In the genomic region with DNA sequence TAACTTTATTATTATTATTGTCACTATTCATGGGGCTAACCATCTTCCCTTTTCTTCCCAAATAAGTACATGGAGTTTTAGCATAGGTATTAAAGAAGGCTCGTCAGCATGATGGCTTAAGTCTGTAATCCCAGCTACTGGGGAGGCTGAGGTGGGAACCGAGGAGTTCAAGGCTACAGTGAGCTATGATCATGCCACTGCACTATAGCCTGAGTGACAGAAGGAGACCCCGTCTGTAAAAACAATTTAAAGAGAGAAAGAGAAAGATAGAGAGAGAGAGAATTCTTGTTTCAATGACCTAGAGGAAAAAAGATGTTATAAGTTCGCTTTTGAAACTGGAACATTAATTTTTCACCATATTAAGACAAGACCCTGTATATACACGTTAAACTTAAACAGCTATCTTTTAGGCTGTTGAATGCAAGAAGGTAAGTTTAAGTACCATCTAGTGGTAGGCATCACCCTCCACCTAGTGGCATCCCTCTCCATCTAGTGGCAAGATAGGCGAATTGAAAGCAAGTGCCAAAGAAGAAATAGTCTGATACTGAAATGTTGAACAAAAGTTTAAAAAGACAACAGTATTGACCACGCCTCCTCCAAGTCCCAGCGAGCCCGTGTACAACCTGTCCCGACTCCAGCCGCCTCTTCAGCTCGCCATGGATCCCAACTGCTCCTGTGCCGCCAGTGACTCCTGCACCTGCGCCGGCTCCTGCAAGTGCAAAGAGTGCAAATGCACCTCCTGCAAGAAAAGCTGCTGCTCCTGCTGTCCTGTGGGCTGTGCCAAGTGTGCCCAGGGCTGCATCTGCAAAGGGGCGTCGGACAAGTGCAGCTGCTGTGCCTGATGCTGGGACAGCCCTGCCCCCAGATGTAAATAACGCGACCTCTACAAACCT, we compare ENCODE assay signal across 8 cellular contexts. TPM values are rescaled to one million over a fixed set of nuclear protein-coding genes. Genes with fewer than 3 reads are reported as not detected.
A peak's percentile ranks its signal among the peaks of the same experiment; 100 is the strongest.
DNase-seq lines count a peak whose midpoint lies in the region; ATAC-seq, FAIRE-seq and TF ChIP-seq lines count a peak whose summit lies in the region.

No MANE protein-coding gene starts in this region.

- H3K27me3 Mint-ChIP-seq in WTC11 (ENCODE audit: low read depth) = peaks cover 7% of the 10 kb centered on the region

- H3K4me1 ChIP-seq in kidney (ENCODE audit: control insufficient read depth in 1 of 2, insufficient read depth in 1 of 2, low read depth in 1 of 2, low read length in 2 of 2) = peaks cover 0 to 2% of the 10 kb centered on the region in 2 donors

- no peaks in the 10 kb centered on the region for H3K36me3 ChIP-seq in kidney (ENCODE audit: control insufficient read depth in 1 of 2, insufficient read depth in 2 of 2, low read length in 2 of 2)

- ATAC-seq in GM18502 (IDR thresholded peaks at IDR 0.05; ENCODE audit: poor library complexity, unreplicated experiment) (peak; percentile 85), HG02884 (IDR thresholded peaks at IDR 0.05; ENCODE audit: unreplicated experiment) (peak; percentile 61), WTC11 (peak; percentile 69)

- H3K9me3 Mint-ChIP-seq in WTC11 = no peaks in the 10 kb centered on the region

- TF ChIP-seq CTCF in AG09309 (IDR thresholded peaks at IDR 0.05; ENCODE audit: control insufficient read depth, insufficient read depth, low read depth, low read length, missing control alignments) = peak; percentile 96
- peak; percentile 34; the same call in 1 of the 2 replicates for TF ChIP-seq CTCF in WTC11 (IDR thresholded peaks at IDR 0.05)
- TF ChIP-seq CTCF in kidney (IDR thresholded peaks at IDR 0.05; ENCODE audit: borderline replicate concordance, extremely low read depth, insufficient read depth) = peak; percentile 90

- intact Hi-C loops in kidney (cut with DNase I) = loop anchor here (5.0 kb wide), 1 partner anchor 104 kb away; no protein-coding TSS in a partner anchor

- H3K9ac ChIP-seq in kidney (ENCODE audit: low read length in 2 of 2) = no peak overlapping the region

- H3K4me1 Mint-ChIP-seq in WTC11 = peaks cover 74% of the 10 kb centered on the region

- peak overlapping the region; percentile 63 for H3K27ac Mint-ChIP-seq in WTC11

- POLR2A ChIA-PET in WTC11 (lab: Charles Lee) = interaction anchor here (0.5 to 0.6 kb wide), 2 partner anchors 59 to 569 kb away, joined by 3 to 5 read pairs; no protein-coding TSS in a partner anchor

- peak overlapping the region; percentile 71 for H3K4me3 Mint-ChIP-seq in WTC11

- H3K36me3 Mint-ChIP-seq in WTC11 = no peaks in the 10 kb centered on the region

- peak; percentile 88 for FAIRE-seq in kidney (lab: Jason Lieb, UNC)

- H3K27ac ChIP-seq in kidney (ENCODE audit: low read depth in 2 of 2, low read length in 2 of 2) = no peak overlapping the region

- no peaks in the 10 kb centered on the region for H3K9me3 ChIP-seq in kidney (ENCODE audit: control insufficient read depth in 1 of 2, low read length in 2 of 2)

- CTCF ChIA-PET in WTC11 (lab: Charles Lee) = interaction anchor here (0.7 to 2.6 kb wide), 24 partner anchors 8 to 682 kb away, joined by 3 to 28 read pairs (median 5); no protein-coding TSS in a partner anchor

- H3K4me3 ChIP-seq in AG09309 (ENCODE audit: control insufficient read depth, low read depth, low read length) (peak overlapping the region; percentile 13; the same call in 1 of the 2 replicates), kidney (ENCODE audit: low read length in 2 of 2) (peak overlapping the region; percentile 45 to 49)

- DNase-seq in AG09309 (ENCODE audit: low read depth) (peak; percentile 51), NCI-H146 treated with DMSO at 0.1 percent for 48 hours (lab: John Stamatoyannopoulos, UW; ENCODE audit: unreplicated experiment) (peak; percentile 44), WTC11 (ENCODE audit: low spot score) (peak; percentile 39), cerebellum (ENCODE audit: low spot score) (peak; percentile 51), kidney (peak; percentile 77)
- peak in 2 of 3 experiments; percentile 1 to 17 for DNase-seq in stimulated activated CD4-positive, alpha-beta T cell treated with anti-CD3 and anti-CD28 coated beads, TNF-alpha, amount 100 ng/mL, for 4 hours (ENCODE audit: low read depth in 3 of 3)

TF ChIP-seq in WTC11, 78 proteins besides CTCF, POLR2A, EP300 and RAD21 (continues in another document):
- TF ChIP-seq, protein P1, sequence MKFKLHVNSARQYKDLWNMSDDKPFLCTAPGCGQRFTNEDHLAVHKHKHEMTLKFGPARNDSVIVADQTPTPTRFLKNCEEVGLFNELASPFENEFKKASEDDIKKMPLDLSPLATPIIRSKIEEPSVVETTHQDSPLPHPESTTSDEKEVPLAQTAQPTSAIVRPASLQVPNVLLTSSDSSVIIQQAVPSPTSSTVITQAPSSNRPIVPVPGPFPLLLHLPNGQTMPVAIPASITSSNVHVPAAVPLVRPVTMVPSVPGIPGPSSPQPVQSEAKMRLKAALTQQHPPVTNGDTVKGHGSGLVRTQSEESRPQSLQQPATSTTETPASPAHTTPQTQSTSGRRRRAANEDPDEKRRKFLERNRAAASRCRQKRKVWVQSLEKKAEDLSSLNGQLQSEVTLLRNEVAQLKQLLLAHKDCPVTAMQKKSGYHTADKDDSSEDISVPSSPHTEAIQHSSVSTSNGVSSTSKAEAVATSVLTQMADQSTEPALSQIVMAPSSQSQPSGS (CRISPR knock-in tag; IDR thresholded peaks at IDR 0.05; ENCODE audit: borderline replicate concordance, low read depth) = no peak
- TF ChIP-seq NR3C1 (CRISPR knock-in tag; conservative IDR thresholded peaks at IDR 0.05; ENCODE audit: low read depth) (no peak), ELF4 (CRISPR knock-in tag; IDR thresholded peaks at IDR 0.05; ENCODE audit: low read depth) (no peak), NR1H2 (CRISPR knock-in tag; IDR thresholded peaks at IDR 0.05) (no peak), PRRX2 (CRISPR knock-in tag; IDR thresholded peaks at IDR 0.05) (no peak), ZNF423 (CRISPR knock-in tag; IDR thresholded peaks at IDR 0.05) (no peak), ZNF532 (CRISPR knock-in tag; IDR thresholded peaks at IDR 0.05; ENCODE audit: borderline replicate concordance) (no peak), ZNF425 (CRISPR knock-in tag; conservative IDR thresholded peaks at IDR 0.05) (no peak)
- TF ChIP-seq, protein P2, sequence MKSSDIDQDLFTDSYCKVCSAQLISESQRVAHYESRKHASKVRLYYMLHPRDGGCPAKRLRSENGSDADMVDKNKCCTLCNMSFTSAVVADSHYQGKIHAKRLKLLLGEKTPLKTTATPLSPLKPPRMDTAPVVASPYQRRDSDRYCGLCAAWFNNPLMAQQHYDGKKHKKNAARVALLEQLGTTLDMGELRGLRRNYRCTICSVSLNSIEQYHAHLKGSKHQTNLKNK (CRISPR knock-in tag; IDR thresholded peaks at IDR 0.05) = no peak

RNA-seq across cellular contexts. Expression of gene YTHDC1, which starts 26.0 kb away (rescaled TPM):
- total RNA-seq in WTC11 (2021) (103 to 118 TPM (median 109 TPM) in 3 replicates), cerebellum (96.5 TPM), kidney (99.7 TPM)
- polyA plus RNA-seq in kidney (ENCODE audit: insufficient read depth, low read depth, low replicate concordance) = 32.6 TPM

Comparison
In these comparisons a context has a peak if more than half of its experiments do, and no peak if none do; other contexts are left out.
1. DNase-seq: peak in every context shown above with its lines; median percentile 77 in kidney; 51 in AG09309; 51 in cerebellum; 44 in NCI-H146 treated with DMSO at 0.1 percent for 48 hours; 39 in WTC11; 9 in stimulated activated CD4-positive, alpha-beta T cell treated with anti-CD3 and anti-CD28 coated beads, TNF-alpha, amount 100 ng/mL, for 4 hours.
2. CTCF ChIP-seq: peak in every context shown above with its lines; median percentile 96 in AG09309; 90 in kidney; 34 in WTC11.